Comparison of ENCODE assay signal across 10 cellular contexts in the genomic region with DNA sequence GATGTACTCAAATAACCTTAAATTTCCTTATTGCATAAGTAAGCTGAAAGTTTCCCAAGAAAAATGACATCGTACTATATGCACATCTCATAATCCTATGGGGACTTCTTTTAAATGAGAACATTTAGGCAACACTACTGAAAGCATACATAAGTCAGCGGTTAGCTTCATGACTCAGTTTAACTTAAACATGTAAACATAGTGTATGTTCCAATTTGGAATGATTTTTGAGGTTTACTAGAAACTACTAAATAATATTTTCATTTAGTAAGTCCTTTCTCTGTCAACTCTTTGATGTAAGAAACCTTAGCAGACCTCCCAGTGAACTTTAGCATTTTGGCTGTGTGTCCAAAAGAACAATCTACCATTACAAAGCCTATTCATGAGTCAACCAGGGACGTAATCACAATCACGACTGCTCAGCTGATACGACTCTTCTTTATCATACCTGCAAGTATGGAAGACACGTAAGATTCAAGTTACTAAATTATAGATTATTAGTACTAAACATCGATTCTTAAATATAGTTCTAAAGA. TPM values are rescaled to one million over a fixed set of nuclear protein-coding genes. Genes with fewer than 3 reads are reported as not detected.
A peak's percentile ranks its signal among the peaks of the same experiment; 100 is the strongest.
DNase-seq lines count a peak whose midpoint lies in the region; ATAC-seq, FAIRE-seq and TF ChIP-seq lines count a peak whose summit lies in the region.
"Had no signal": no experiment of that assay in that cellular context is flagged by ENCODE, and none has a peak within 500 bp of the region (broad histone marks: within the 10 kb centered on the region; RNA-seq: fewer than 3 reads in every experiment).

No MANE protein-coding gene starts in this region.

- no peaks in the 10 kb centered on the region for H3K27me3 Mint-ChIP-seq in T-helper 17 cell

- H3K9me3 ChIP-seq in T-helper 17 cell (ENCODE audit: control insufficient read depth, low read length, poor library complexity, severe bottlenecking), result no peaks in the 10 kb centered on the region
- no peaks in the 10 kb centered on the region for H3K9me3 ChIP-seq in fibroblast of lung (ENCODE audit: control insufficient read depth, insufficient read depth, low read depth, low read length)
- no peaks in the 10 kb centered on the region for H3K9me3 ChIP-seq in pancreas
- H3K9me3 ChIP-seq: left lung had no signal

- peaks cover 6% of the 10 kb centered on the region for H3K36me3 Mint-ChIP-seq in T-helper 17 cell (ENCODE audit: low read depth)

- H3K27ac ChIP-seq in fibroblast of lung (ENCODE audit: insufficient read depth, low read length) (no peak overlapping the region), pancreas (peak overlapping the region; percentile 73 to 92 (median 90))

- no peaks in the 10 kb centered on the region for H4K20me1 ChIP-seq in fibroblast of lung (ENCODE audit: control insufficient read depth, extremely low read depth, insufficient read depth, low read length)

- peak overlapping the region; percentile 97 for H3K4me3 Mint-ChIP-seq in T-helper 17 cell

- no peak for TF ChIP-seq CTCF in fibroblast of lung (conservative IDR thresholded peaks at IDR 0.05 in 1 of 2, IDR thresholded peaks at IDR 0.05 in 1 of 2; ENCODE audit: low read depth in 1 of 2, low read length in 2 of 2)
- TF ChIP-seq CTCF in pancreas (IDR thresholded peaks at IDR 0.05), result no peak

- H3K4me3 ChIP-seq in fibroblast of lung (replicated peaks in 1 of 4; ENCODE audit: control extremely low read depth in 1 of 4, insufficient read depth in 1 of 4, low read depth in 3 of 4, low read length in 4 of 4) (no peak overlapping the region), pancreas (no peak overlapping the region)

- H3K9ac ChIP-seq in fibroblast of lung (ENCODE audit: insufficient read depth, low read length), result no peak overlapping the region

- H3K27ac Mint-ChIP-seq in T-helper 17 cell, result peak overlapping the region; percentile 98

- ATAC-seq in T-helper 17 cell (no peak), pancreas (peak in 3 of 4 donors; percentile 25 to 60 (median 45)), GM18502 (IDR thresholded peaks at IDR 0.05; ENCODE audit: poor library complexity, unreplicated experiment) (no peak)

- TF ChIP-seq POLR2A in GM12891 (IDR thresholded peaks at IDR 0.05; ENCODE audit: low read depth, low read length), result no peak

- intact Hi-C loops in pancreas (cut with DNase I), result no loop called here

- H3K4me1 ChIP-seq in fibroblast of lung (ENCODE audit: control insufficient read depth, extremely low read depth, insufficient read depth, low read length), result peaks cover 3% of the 10 kb centered on the region
- peaks cover 0 to 19% (median 16%) of the 10 kb centered on the region in 3 donors for H3K4me1 ChIP-seq in pancreas

- H3K4me1 Mint-ChIP-seq in T-helper 17 cell, result peaks cover 32% of the 10 kb centered on the region

- H3K27me3 ChIP-seq in fibroblast of lung (ENCODE audit: control insufficient read depth, insufficient read depth, low read length), result no peaks in the 10 kb centered on the region
- no peaks in the 10 kb centered on the region for H3K27me3 ChIP-seq in pancreas
- H3K27me3 ChIP-seq: left lung had no signal

- H2AFZ ChIP-seq in fibroblast of lung (ENCODE audit: low read length), result no peak overlapping the region

- WGBS in pancreas, 2 donors, result 59 to 61% methylated on average over 7 of the region's 7 CpGs

- no peak overlapping the region for H3K4me2 ChIP-seq in fibroblast of lung (ENCODE audit: extremely low read depth, insufficient read depth, low read length)

- H3K36me3 ChIP-seq in fibroblast of lung (ENCODE audit: control insufficient read depth, insufficient read depth, low read length), result no peaks in the 10 kb centered on the region
- no peaks in the 10 kb centered on the region for H3K36me3 ChIP-seq in pancreas
- H3K36me3 ChIP-seq: left lung had no signal

- DNase-seq in GM12891 (ENCODE audit: insufficient read length, low spot score) (no peak), T-helper 17 cell (no peak), fibroblast of lung (ENCODE audit: low read depth in 2 of 2) (peak; percentile 83 to 93), pancreas (no peak), middle frontal gyrus (ENCODE audit: extremely low spot score, low spot score) (no peak), AG08396 (ENCODE audit: low spot score) (no peak), NCI-H1694 (lab: John Stamatoyannopoulos, UW) (no peak)
- DNase-seq: left lung, NCI-H510A treated with DMSO at 0.1 percent for 48 hours had no signal

- peaks cover 26% of the 10 kb centered on the region for H3K79me2 ChIP-seq in fibroblast of lung (ENCODE audit: control insufficient read depth, insufficient read depth, low read length)

- FAIRE-seq in GM12891 (lab: Jason Lieb, UNC) (peak; percentile 59), pancreas (lab: Jason Lieb, UNC) (peak; percentile 74)

TF ChIP-seq in GM12891, 5 proteins besides CTCF, POLR2A, EP300 and RAD21:
- no peak for TF ChIP-seq SPI1 (IDR thresholded peaks at IDR 0.05; ENCODE audit: low read depth, low read length)
- no peak for TF ChIP-seq PAX5 (IDR thresholded peaks at IDR 0.05; ENCODE audit: insufficient read depth, low read length, severe bottlenecking)
- TF ChIP-seq TAF1 (IDR thresholded peaks at IDR 0.05; ENCODE audit: low read depth, low read length), result no peak
- no peak for TF ChIP-seq POLR2AphosphoS5 (IDR thresholded peaks at IDR 0.05; ENCODE audit: low read depth, low read length)
- TF ChIP-seq POU2F2 (IDR thresholded peaks at IDR 0.05; ENCODE audit: low read depth, low read length), result no peak
TF ChIP-seq in GM12891: peak in this region for 0.

RNA-seq across cellular contexts. Expression of a gene that starts 19.3 kb away (rescaled TPM):
- polyA plus RNA-seq in GM12891 (2012; ENCODE audit: low read depth, missing spikeins), result 3.5 TPM
- 10 to 100 TPM; 73.6 to 78.6 TPM for total RNA-seq in T-helper 17 cell
- 14.4 and 15.9 TPM in 2 replicates for total RNA-seq in fibroblast of lung
- polyA plus RNA-seq in fibroblast of lung, result 5.0 and 7.1 TPM in 2 replicates
- polyA plus RNA-seq in fibroblast of lung (2012), result 5.7 and 7.7 TPM in 2 replicates
- polyA minus RNA-seq in fibroblast of lung (ENCODE audit: low replicate concordance), result 12.5 and 15.3 TPM in 2 replicates
- 10 to 100 TPM in 3 of 6 donors, 1 to 10 TPM in 3; 7.5 to 14.0 (median 9.8) TPM for total RNA-seq in pancreas
- polyA plus RNA-seq in pancreas, result 1 to 10 TPM; 3.8 to 5.1 TPM

Comparison
In these comparisons a context has a peak if more than half of its experiments do, and no peak if none do; other contexts are left out.
1. DNase-seq: peak in fibroblast of lung (2 of 2); none in GM12891 (single experiment), T-helper 17 cell (0 of 3), pancreas (0 of 6), middle frontal gyrus (single experiment), AG08396 (single experiment) and NCI-H1694 (single experiment).
2. ATAC-seq: peak in pancreas (3 of 4); none in T-helper 17 cell (single experiment) and GM18502 (single experiment).